In the genomic region with DNA sequence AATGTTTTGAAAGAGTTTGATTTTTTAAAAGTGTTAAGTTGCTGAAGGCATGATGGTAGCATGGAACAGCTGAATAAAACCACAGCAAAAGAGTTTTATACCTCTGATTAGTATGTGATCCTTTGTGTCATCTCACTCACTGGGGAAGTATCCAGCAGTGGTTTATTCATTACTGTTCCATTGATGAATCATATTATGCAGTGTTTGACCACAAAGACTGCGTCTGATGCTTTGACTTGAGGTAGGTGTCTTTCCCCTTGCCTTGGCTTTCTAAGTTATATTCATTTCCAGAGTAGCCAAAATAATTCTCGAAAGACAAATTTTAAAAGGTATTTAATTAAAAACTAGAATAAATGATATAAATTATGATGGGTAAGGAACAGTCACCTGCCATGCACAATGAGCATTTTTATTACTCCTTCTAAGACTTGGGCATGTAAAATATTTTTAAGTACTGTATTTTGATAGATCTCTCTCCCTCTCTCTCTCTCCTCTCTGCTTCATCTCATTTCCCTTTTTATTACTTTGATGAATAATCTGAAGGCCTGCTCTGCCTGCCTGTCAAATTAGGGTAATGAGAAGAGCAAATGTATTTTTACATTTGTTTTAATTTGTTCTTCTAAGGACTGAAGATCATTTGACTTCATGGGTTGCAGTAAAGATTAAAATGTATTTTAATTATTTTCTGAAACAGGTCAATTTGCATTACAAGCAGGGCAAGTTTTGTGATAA, we compare ENCODE assay signal across 1 cellular context.
TF ChIP-seq lines count a peak whose summit lies in the region.

No MANE protein-coding gene starts in this region.

TF ChIP-seq in GM12878, 131 proteins besides CTCF, POLR2A, EP300 and RAD21 (continued from another document):
- no peak for TF ChIP-seq ZBTB40 (IDR thresholded peaks at IDR 0.05; ENCODE audit: borderline replicate concordance)
- no peak for TF ChIP-seq STAT3 (IDR thresholded peaks at IDR 0.05; ENCODE audit: low read depth, low read length)
- TF ChIP-seq SKIL (IDR thresholded peaks at IDR 0.05; ENCODE audit: low read depth, poor library complexity, severe bottlenecking) = peak; percentile 75
- 0 out of 2 replicates have a peak, but pooled peaks have one; percentile 35 for TF ChIP-seq NR2F1 (conservative IDR thresholded peaks at IDR 0.05)
- peak; percentile 76 for TF ChIP-seq ZNF217 (IDR thresholded peaks at IDR 0.05)
